In genomic region chr1:172484252-172484651, GRCh38 we compare ENCODE assay signal across 19 cellular contexts.
"Had no signal": no experiment of that assay in that cellular context is flagged by ENCODE, and none has a peak within 500 bp of the region (broad histone marks: within the 10 kb centered on the region; RNA-seq: fewer than 3 reads in every experiment).

No MANE protein-coding gene starts in this region.

- H3K4me3 ChIP-seq: breast epithelium, esophagus squamous epithelium, stomach, thoracic aorta had no signal

- H3K4me1 ChIP-seq: breast epithelium, stomach had no signal

- H3K27ac Mint-ChIP-seq: activated CD4-positive, alpha-beta memory T cell treated with anti-CD3 and anti-CD28 coated beads, Interleukin-2, amount 10 ng/mL, durations not matched to agents 7 days and 5 days; activated CD4-positive, alpha-beta T cell treated with anti-CD3 and anti-CD28 coated beads for 36 hours; activated naive CD8-positive, alpha-beta T cell treated with anti-CD3 and anti-CD28 coated beads for 36 hours; natural killer cell treated with Interleukin-12 subunit alpha and Interleukin-12 subunit beta and Interleukin-15 and Interleukin-18, amount 100 ng/mL, for 72 hours had no signal

- H3K27ac ChIP-seq: stomach, thoracic aorta, WERI-Rb-1 had no signal

- H3K36me3 Mint-ChIP-seq: natural killer cell treated with Interleukin-12 subunit alpha and Interleukin-12 subunit beta and Interleukin-15 and Interleukin-18, amount 100 ng/mL, for 72 hours had no signal

- ATAC-seq: activated CD4-positive, alpha-beta T cell treated with anti-CD3 and anti-CD28 coated beads for 36 hours; left lobe of liver; natural killer cell treated with Interleukin-12 subunit alpha and Interleukin-12 subunit beta and Interleukin-15 and Interleukin-18, amount 100 ng/mL, for 72 hours had no signal

- H3K4me3 Mint-ChIP-seq: activated CD4-positive, alpha-beta memory T cell treated with anti-CD3 and anti-CD28 coated beads, Interleukin-2, amount 10 ng/mL, durations not matched to agents 7 days and 5 days; activated CD4-positive, alpha-beta T cell treated with anti-CD3 and anti-CD28 coated beads for 36 hours; activated naive CD8-positive, alpha-beta T cell treated with anti-CD3 and anti-CD28 coated beads for 36 hours; natural killer cell treated with Interleukin-12 subunit alpha and Interleukin-12 subunit beta and Interleukin-15 and Interleukin-18, amount 100 ng/mL, for 72 hours had no signal

- H3K27me3 ChIP-seq: breast epithelium, esophagus squamous epithelium, stomach had no signal

- DNase-seq: activated CD4-positive, alpha-beta memory T cell treated with anti-CD3 and anti-CD28 coated beads, Interleukin-2, amount 10 ng/mL, durations not matched to agents 7 days and 5 days; activated CD4-positive, alpha-beta T cell treated with anti-CD3 and anti-CD28 coated beads for 36 hours; activated gamma-delta T cell; activated naive CD8-positive, alpha-beta T cell treated with anti-CD3 and anti-CD28 coated beads for 36 hours; activated T-cell treated with anti-CD3 and anti-CD28 coated beads, Interleukin-2, amount 50 U/mL, for 48 hours; aorta; esophagus squamous epithelium; foreskin fibroblast; stimulated activated CD4-positive, alpha-beta T cell treated with anti-CD3 and anti-CD28 coated beads, Interleukin-15, amount 100 ng/mL, for 24 hours; stimulated activated CD4-positive, alpha-beta T cell treated with anti-CD3 and anti-CD28 coated beads, Interleukin-4, amount 100 ng/mL, for 4 hours; stomach; T1000; WERI-Rb-1 had no signal

- FAIRE-seq: endometrium, urothelium cell line had no signal

- H3K9me3 Mint-ChIP-seq: activated CD4-positive, alpha-beta memory T cell treated with anti-CD3 and anti-CD28 coated beads, Interleukin-2, amount 10 ng/mL, durations not matched to agents 7 days and 5 days; activated naive CD8-positive, alpha-beta T cell treated with anti-CD3 and anti-CD28 coated beads for 36 hours; natural killer cell treated with Interleukin-12 subunit alpha and Interleukin-12 subunit beta and Interleukin-15 and Interleukin-18, amount 100 ng/mL, for 72 hours had no signal

- H3K36me3 ChIP-seq: breast epithelium, esophagus squamous epithelium, stomach, thoracic aorta, WERI-Rb-1 had no signal

- H3K9me3 ChIP-seq: breast epithelium, esophagus squamous epithelium, stomach, thoracic aorta had no signal
